In genomic region chr11:47560431-47560830, GRCh38 we compare ENCODE assay signal across 39 cellular contexts. TPM values are rescaled to one million over a fixed set of nuclear protein-coding genes. Genes with fewer than 3 reads are reported as not detected.
DNase-seq lines count a peak whose midpoint lies in the region; ATAC-seq, FAIRE-seq and TF ChIP-seq lines count a peak whose summit lies in the region.
"Had no signal": no experiment of that assay in that cellular context is flagged by ENCODE, and none has a peak within 500 bp of the region (broad histone marks: within the 10 kb centered on the region; RNA-seq: fewer than 3 reads in every experiment).

No MANE protein-coding gene starts in this region.

- H3K27ac ChIP-seq in GM23248 (no peak overlapping the region), SK-N-SH (ENCODE audit: low read depth in 2 of 2, low read length in 1 of 2) (no peak overlapping the region)
- H3K27ac ChIP-seq: left lung, parathyroid adenoma, right atrium auricular region, spleen, thyroid gland, uterus had no signal

- H3K79me2 ChIP-seq in GM23248 (ENCODE audit: insufficient read depth) (no peaks in the 10 kb centered on the region), SK-N-SH (ENCODE audit: insufficient read depth) (peaks cover 9% of the 10 kb centered on the region; the same call in 1 of the 2 replicates)
- H3K79me2 ChIP-seq: parathyroid adenoma had no signal

- H3K4me3 ChIP-seq in GM23248 (no peak overlapping the region), bronchial epithelial cell (ENCODE audit: low read depth, low read length) (no peak overlapping the region), SK-N-SH (ENCODE audit: low read depth in 2 of 2, low read length in 1 of 2) (no peak overlapping the region)
- H3K4me3 ChIP-seq: left lung, right atrium auricular region, spleen, thyroid gland, uterus had no signal

- no peak for FAIRE-seq in bronchial epithelial cell (lab: Jason Lieb, UNC)
- FAIRE-seq: endothelial cell of umbilical vein had no signal

- H3K4me1 ChIP-seq in GM23248 (ENCODE audit: insufficient read depth): 0 out of 2 replicates have a peak, but pooled peaks cover 3% of the 10 kb centered on the region
- peaks cover 0 to 3% of the 10 kb centered on the region in 2 experiments; a peak in 2 of 4 replicates for H3K4me1 ChIP-seq in SK-N-SH (ENCODE audit: control insufficient read depth in 1 of 2, insufficient read depth in 2 of 2, low read depth in 1 of 2, low read length in 1 of 2)
- H3K4me1 ChIP-seq: BE2C, parathyroid adenoma had no signal

- no peaks in the 10 kb centered on the region for H3K9me3 Mint-ChIP-seq in osteocyte (ENCODE audit: unreplicated experiment)
- H3K9me3 Mint-ChIP-seq in stimulated activated effector memory CD8-positive, alpha-beta T cell treated with anti-CD3 and anti-CD28 coated beads, Interleukin-12 subunit alpha, Interleukin-12 subunit beta, amount 100 ng/mL, for 72 hours: no peaks in the 10 kb centered on the region
- H3K9me3 Mint-ChIP-seq: activated T-helper 2 cell treated with anti-CD3 and anti-CD28 coated beads, Interferon-gamma antibody, Interleukin-2, Interleukin-4, amounts not matched to agents 10 μg/mL and 5 μg/mL and 100 μg/mL, durations not matched to agents 14 hours and 24 hours and 36 hours; brain; CD8-positive, alpha-beta memory T cell; memory B cell; neural crest cell; T-helper 2 cell treated with Interferon-gamma antibody and Interleukin-4, amounts not matched to agents 5 μg/mL and 100 μg/mL, for 36 hours had no signal

- no peak for TF ChIP-seq EP300 in SK-N-SH (IDR thresholded peaks at IDR 0.05; ENCODE audit: borderline replicate concordance in 1 of 2, low read depth in 1 of 2, low read length in 1 of 2)

- peaks cover 6% of the 10 kb centered on the region for H3K4me1 Mint-ChIP-seq in osteocyte (ENCODE audit: unreplicated experiment)
- peaks cover 7% of the 10 kb centered on the region for H3K4me1 Mint-ChIP-seq in stimulated activated effector memory CD8-positive, alpha-beta T cell treated with anti-CD3 and anti-CD28 coated beads, Interleukin-12 subunit alpha, Interleukin-12 subunit beta, amount 100 ng/mL, for 72 hours
- H3K4me1 Mint-ChIP-seq: brain, neural crest cell had no signal

- peak; percentile 47 for DNase-seq in GM23248
- DNase-seq in MV-4-11 (lab: John Stamatoyannopoulos, UW): peak; percentile 67
- peak; percentile 46 for DNase-seq in bronchial epithelial cell (ENCODE audit: low read depth)
- DNase-seq in osteocyte (ENCODE audit: extremely low spot score, unreplicated experiment): no peak
- no peak for DNase-seq in SK-N-SH
- DNase-seq in stimulated activated effector memory CD8-positive, alpha-beta T cell treated with anti-CD3 and anti-CD28 coated beads, Interleukin-12 subunit alpha, Interleukin-12 subunit beta, amount 100 ng/mL, for 72 hours (ENCODE audit: low spot score in 2 of 2): no peak
- DNase-seq in stimulated activated CD4-positive, alpha-beta T cell treated with anti-CD3 and anti-CD28 coated beads, Interleukin-15, amount 100 ng/mL, for 24 hours: no peak
- DNase-seq: ACHN; activated CD4-positive, alpha-beta T cell treated with anti-CD3 and anti-CD28 coated beads for 36 hours; activated CD8-positive, alpha-beta memory T cell treated with anti-CD3 and anti-CD28 coated beads for 24 hours; activated naive CD4-positive, alpha-beta T cell treated with anti-CD3 and anti-CD28 coated beads, Interleukin-2, amount 50 U/mL, for 16 hours; activated T-cell treated with anti-CD3 and anti-CD28 coated beads for 4 hours; amniotic stem cell; BE2C; CD8-positive, alpha-beta memory T cell; glutamatergic neuron; islet precursor cell; KBM-7; left lung; NCI-H1436; NCI-H2081 treated with DMSO at 0.1 percent for 48 hours; NCI-H345; NCI-H69; stimulated activated CD4-positive, alpha-beta T cell treated with anti-CD3 and anti-CD28 coated beads, Interleukin-2, amount 100 ng/mL, for 48 hours; thyroid gland; uterus had no signal

- H3K9me3 ChIP-seq in GM23248 (ENCODE audit: low read depth) (no peaks in the 10 kb centered on the region), SK-N-SH (no peaks in the 10 kb centered on the region)
- H3K9me3 ChIP-seq: BE2C, left lung, right atrium auricular region, spleen, thyroid gland, uterus had no signal

- H3K27ac Mint-ChIP-seq in osteocyte (ENCODE audit: unreplicated experiment): peak overlapping the region; percentile 0
- no peak overlapping the region for H3K27ac Mint-ChIP-seq in stimulated activated effector memory CD8-positive, alpha-beta T cell treated with anti-CD3 and anti-CD28 coated beads, Interleukin-12 subunit alpha, Interleukin-12 subunit beta, amount 100 ng/mL, for 72 hours
- H3K27ac Mint-ChIP-seq: activated CD4-positive, alpha-beta T cell treated with anti-CD3 and anti-CD28 coated beads for 36 hours; activated T-helper 2 cell treated with anti-CD3 and anti-CD28 coated beads, Interferon-gamma antibody, Interleukin-2, Interleukin-4, amounts not matched to agents 10 μg/mL and 5 μg/mL and 100 μg/mL, durations not matched to agents 14 hours and 24 hours and 36 hours; brain; memory B cell; T-helper 2 cell treated with Interferon-gamma antibody and Interleukin-4, amounts not matched to agents 5 μg/mL and 100 μg/mL, for 36 hours had no signal

- TF ChIP-seq CTCF in bronchial epithelial cell (IDR thresholded peaks at IDR 0.05; ENCODE audit: insufficient read depth, low read length, severe bottlenecking) (no peak), osteocyte (IDR thresholded peaks at IDR 0.05) (no peak), SK-N-SH (IDR thresholded peaks at IDR 0.05) (no peak)

- H3K4me3 Mint-ChIP-seq in osteocyte (ENCODE audit: unreplicated experiment): no peak overlapping the region
- no peak overlapping the region for H3K4me3 Mint-ChIP-seq in stimulated activated effector memory CD8-positive, alpha-beta T cell treated with anti-CD3 and anti-CD28 coated beads, Interleukin-12 subunit alpha, Interleukin-12 subunit beta, amount 100 ng/mL, for 72 hours
- H3K4me3 Mint-ChIP-seq: activated CD4-positive, alpha-beta T cell treated with anti-CD3 and anti-CD28 coated beads for 36 hours; memory B cell; neural crest cell; T-helper 2 cell treated with Interferon-gamma antibody and Interleukin-4, amounts not matched to agents 5 μg/mL and 100 μg/mL, for 36 hours had no signal

- POLR2A ChIA-PET in SK-N-SH (lab: Yijun Ruan, JAX): no interaction called here

- H3K4me2 ChIP-seq in GM23248 (ENCODE audit: unreplicated experiment) (no peak overlapping the region), SK-N-SH (no peak overlapping the region)

- no peaks in the 10 kb centered on the region for H3K36me3 ChIP-seq in GM23248 (ENCODE audit: low read depth)
- H3K36me3 ChIP-seq in bronchial epithelial cell (ENCODE audit: control insufficient read depth, insufficient read depth, low read length): peaks cover 2% of the 10 kb centered on the region
- no peaks in the 10 kb centered on the region for H3K36me3 ChIP-seq in SK-N-SH (replicated peaks in 1 of 2; ENCODE audit: control insufficient read depth in 1 of 2, insufficient read depth in 2 of 2, low read length in 1 of 2)
- H3K36me3 ChIP-seq: BE2C, left lung, right atrium auricular region, spleen, thyroid gland, uterus had no signal

- H4K20me1 ChIP-seq in GM23248 (ENCODE audit: insufficient read depth): no peaks in the 10 kb centered on the region
- no peaks in the 10 kb centered on the region for H4K20me1 ChIP-seq in SK-N-SH (ENCODE audit: insufficient read depth)

- no peak for TF ChIP-seq RAD21 in SK-N-SH (IDR thresholded peaks at IDR 0.05; ENCODE audit: low read length)

- no peaks in the 10 kb centered on the region for H3K27me3 ChIP-seq in GM23248 (replicated peaks; ENCODE audit: insufficient read depth)
- H3K27me3 ChIP-seq in bronchial epithelial cell (ENCODE audit: control insufficient read depth, insufficient read depth, low read length): no peaks in the 10 kb centered on the region
- no peaks in the 10 kb centered on the region for H3K27me3 ChIP-seq in SK-N-SH (ENCODE audit: insufficient read depth)
- H3K27me3 ChIP-seq: BE2C, left lung, right atrium auricular region, spleen, thyroid gland, uterus had no signal

- CTCF ChIA-PET in SK-N-SH (lab: Yijun Ruan, JAX): no interaction called here

- no peak overlapping the region for H2AFZ ChIP-seq in GM23248
- no peak overlapping the region for H2AFZ ChIP-seq in SK-N-SH (ENCODE audit: low read depth)
- H2AFZ ChIP-seq: parathyroid adenoma had no signal

- ATAC-seq in stimulated activated effector memory CD8-positive, alpha-beta T cell treated with anti-CD3 and anti-CD28 coated beads, Interleukin-12 subunit alpha, Interleukin-12 subunit beta, amount 100 ng/mL, for 72 hours: no peak
- ATAC-seq: activated CD4-positive, alpha-beta T cell treated with anti-CD3 and anti-CD28 coated beads for 36 hours; left lung had no signal

- H3K9ac ChIP-seq in GM23248 (no peak overlapping the region), SK-N-SH (no peak overlapping the region)
- H3K9ac ChIP-seq: parathyroid adenoma had no signal

- H3F3A ChIP-seq in GM23248 (ENCODE audit: insufficient read depth) (no peaks in the 10 kb centered on the region), SK-N-SH (replicated peaks; ENCODE audit: insufficient read depth) (no peaks in the 10 kb centered on the region)

- WGBS in GM23248 (ENCODE audit: low coverage in 1 of 2, low lambda C conversion rate in 2 of 2, missing lambda C conversion rate in 2 of 2), 2 experiments: 72 to 84% methylated on average over 2 of the region's 2 CpGs
- 89% methylated on average over 2 of the region's 2 CpGs for whole genome bisulfite sequencing in SK-N-SH (ENCODE audit: low lambda C conversion rate)

- no peaks in the 10 kb centered on the region for H3K36me3 Mint-ChIP-seq in osteocyte (ENCODE audit: unreplicated experiment)
- H3K36me3 Mint-ChIP-seq in stimulated activated effector memory CD8-positive, alpha-beta T cell treated with anti-CD3 and anti-CD28 coated beads, Interleukin-12 subunit alpha, Interleukin-12 subunit beta, amount 100 ng/mL, for 72 hours: no peaks in the 10 kb centered on the region
- H3K36me3 Mint-ChIP-seq: brain, memory B cell had no signal

- in situ Hi-C loops in GM23248 (cut with MboI): no loop called here

- H3K27me3 Mint-ChIP-seq in osteocyte (ENCODE audit: unreplicated experiment): no peaks in the 10 kb centered on the region
- H3K27me3 Mint-ChIP-seq: activated CD4-positive, alpha-beta T cell treated with anti-CD3 and anti-CD28 coated beads for 36 hours; CD8-positive, alpha-beta memory T cell; memory B cell had no signal

- H3K9me2 ChIP-seq in GM23248 (ENCODE audit: insufficient read depth) (no peaks in the 10 kb centered on the region), SK-N-SH (no peaks in the 10 kb centered on the region)

RNA-seq across cellular contexts. Expression of gene PTPMT1, which starts 5.0 kb away (rescaled TPM):
- 68.7 and 90.2 TPM in 2 replicates for total RNA-seq in GM23248 (2014; rRNA removed; shearing (Covaris generic))
- 78.4 and 82.2 TPM in 2 replicates for polyA plus RNA-seq in GM23248 (2016; fragmentation: Nextera tagmentation; extraction: Ambion mirVana)
- total RNA-seq in bronchial epithelial cell: 124 and 147 TPM in 2 replicates
- total RNA-seq in osteocyte: 49.3 and 50.3 TPM in 2 replicates
- 64.4 and 69.0 TPM in 2 replicates for polyA plus RNA-seq in SK-N-SH (2012; rRNA removed)
- polyA plus RNA-seq in SK-N-SH (2012; cell fraction: cytosol; rRNA removed): 58.8 and 68.7 TPM in 2 replicates
- 29.0 and 31.1 TPM in 2 replicates for polyA plus RNA-seq in SK-N-SH (2012; cell fraction: nucleus; rRNA removed)

RNA-seq across cellular contexts. Expression of gene CELF1, which starts 7.5 kb away (rescaled TPM):
- 70.9 and 71.6 TPM in 2 replicates for total RNA-seq in GM23248 (2014; rRNA removed; shearing (Covaris generic))
- polyA plus RNA-seq in GM23248 (2016; fragmentation: Nextera tagmentation; extraction: Ambion mirVana) (51.7 and 52.0 TPM in 2 replicates), SK-N-SH (2012; rRNA removed) (47.5 and 69.3 TPM in 2 replicates)
- total RNA-seq in bronchial epithelial cell (63.4 and 94.2 TPM in 2 replicates), osteocyte (88.6 and 100 TPM in 2 replicates)
- 39.9 and 45.4 TPM in 2 replicates for polyA plus RNA-seq in SK-N-SH (2012; cell fraction: cytosol; rRNA removed)
- polyA plus RNA-seq in SK-N-SH (2012; cell fraction: nucleus; rRNA removed): 95.8 and 146 TPM in 2 replicates

RNA-seq across cellular contexts. Expression of gene KBTBD4, which starts 18.3 kb away (rescaled TPM):
- 26.6 and 35.5 TPM in 2 replicates for total RNA-seq in GM23248 (2014; rRNA removed; shearing (Covaris generic))
- polyA plus RNA-seq in GM23248 (2016; fragmentation: Nextera tagmentation; extraction: Ambion mirVana) (16.8 and 18.4 TPM in 2 replicates), SK-N-SH (2012; rRNA removed) (16.8 and 24.6 TPM in 2 replicates)
- total RNA-seq in bronchial epithelial cell (11.6 and 14.7 TPM in 2 replicates), osteocyte (19.7 and 19.8 TPM in 2 replicates)
- polyA plus RNA-seq in SK-N-SH (2012; cell fraction: cytosol; rRNA removed): 12.0 and 18.8 TPM in 2 replicates
- polyA plus RNA-seq in SK-N-SH (2012; cell fraction: nucleus; rRNA removed): 12.1 and 17.0 TPM in 2 replicates

RNA-seq across cellular contexts. Expression of gene NDUFS3, which starts 18.4 kb away (rescaled TPM):
- 52.5 and 80.8 TPM in 2 replicates for total RNA-seq in GM23248 (2014; rRNA removed; shearing (Covaris generic))
- polyA plus RNA-seq in GM23248 (2016; fragmentation: Nextera tagmentation; extraction: Ambion mirVana): 74.4 and 84.6 TPM in 2 replicates
- 57.7 and 67.7 TPM in 2 replicates for total RNA-seq in bronchial epithelial cell
- total RNA-seq in osteocyte: 102 and 105 TPM in 2 replicates
- polyA plus RNA-seq in SK-N-SH (2012; rRNA removed): 150 and 163 TPM in 2 replicates
- 143 and 146 TPM in 2 replicates for polyA plus RNA-seq in SK-N-SH (2012; cell fraction: cytosol; rRNA removed)
- 184 and 200 TPM in 2 replicates for polyA plus RNA-seq in SK-N-SH (2012; cell fraction: nucleus; rRNA removed)

RNA-seq across cellular contexts. Expression of gene FAM180B, which starts 26.0 kb away (rescaled TPM):
- not detected in 2 replicates for total RNA-seq in GM23248 (2014; rRNA removed; shearing (Covaris generic))
- not detected in 2 replicates for polyA plus RNA-seq in GM23248 (2016; fragmentation: Nextera tagmentation; extraction: Ambion mirVana)
- not detected in 2 replicates for total RNA-seq in bronchial epithelial cell
- total RNA-seq in osteocyte: 0.32 and 0.52 TPM in 2 replicates
- not detected in 2 replicates for polyA plus RNA-seq in SK-N-SH (2012; rRNA removed)
- polyA plus RNA-seq in SK-N-SH (2012; cell fraction: cytosol; rRNA removed): not detected in 2 replicates
- polyA plus RNA-seq in SK-N-SH (2012; cell fraction: nucleus; rRNA removed): 0.22 and 0.30 TPM in 2 replicates
- total RNA-seq: cerebellum, endothelial cell of umbilical vein, H4, HT1080, left lung, M059J, spleen had no signal
- polyA plus RNA-seq: CD8-positive, alpha-beta memory T cell; endothelial cell of umbilical vein had no signal

Comparison
In these comparisons a context has a peak if more than half of its experiments do, and no peak if none do; other contexts are left out.
1. DNase-seq: peak in GM23248 (single experiment), MV-4-11 (single experiment) and bronchial epithelial cell (single experiment); none in osteocyte (single experiment), SK-N-SH (single experiment), stimulated activated effector memory CD8-positive, alpha-beta T cell treated with anti-CD3 and anti-CD28 coated beads, Interleukin-12 subunit alpha, Interleukin-12 subunit beta, amount 100 ng/mL, for 72 hours (0 of 2) and stimulated activated CD4-positive, alpha-beta T cell treated with anti-CD3 and anti-CD28 coated beads, Interleukin-15, amount 100 ng/mL, for 24 hours (single experiment).